ENCODE assay signal across 2 cellular contexts in the genomic region with DNA sequence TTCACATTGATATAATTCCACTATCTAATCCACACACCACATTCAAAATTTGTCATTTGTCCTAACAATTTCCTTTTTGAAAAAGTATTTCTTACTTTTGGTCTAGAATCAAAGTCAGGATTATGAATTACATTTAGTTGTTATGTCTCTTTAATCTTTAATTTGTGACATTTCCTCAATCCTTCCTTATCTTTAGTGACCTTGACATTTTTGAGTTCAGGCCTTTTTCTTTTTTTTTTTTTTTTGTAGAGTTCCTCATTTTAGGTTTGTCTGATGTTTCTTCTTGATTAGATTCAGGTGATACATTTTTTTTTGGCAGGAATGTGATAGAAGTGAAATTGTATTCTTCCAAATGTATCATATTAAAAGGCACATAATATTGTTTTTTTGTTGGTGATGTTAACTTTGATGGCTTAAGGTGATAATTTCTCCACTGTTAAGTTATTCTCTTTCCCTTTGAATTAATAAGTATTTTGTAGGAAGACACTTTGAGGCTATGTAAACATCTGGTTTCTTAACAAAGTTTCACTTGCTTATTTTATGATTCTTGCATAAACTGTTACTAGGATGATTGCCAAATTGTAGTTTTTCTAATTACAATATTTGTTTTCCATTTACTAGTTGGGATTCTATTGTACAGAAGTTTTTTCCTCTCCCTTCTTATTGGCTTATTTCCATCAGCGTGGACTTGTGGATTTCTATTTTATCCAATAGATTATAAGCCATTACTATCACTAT.
TF ChIP-seq lines count a peak whose summit lies in the region.

No MANE protein-coding gene starts in this region.

TF ChIP-seq in SK-N-SH, 30 proteins besides CTCF, POLR2A, EP300 and RAD21 (continued from another document):
- no peak for TF ChIP-seq RFX5 (IDR thresholded peaks at IDR 0.05; ENCODE audit: low read length)
- TF ChIP-seq MEF2A (IDR thresholded peaks at IDR 0.05; ENCODE audit: borderline replicate concordance, low read depth) = no peak
- TF ChIP-seq CHD2 (IDR thresholded peaks at IDR 0.05; ENCODE audit: low read length, partially characterized antibody) = no peak
- no peak for TF ChIP-seq SMC3 (IDR thresholded peaks at IDR 0.05; ENCODE audit: low read depth, low read length)
- no peak for TF ChIP-seq FOXM1 (IDR thresholded peaks at IDR 0.05; ENCODE audit: low read depth)
- no peak for TF ChIP-seq ELF1 (IDR thresholded peaks at IDR 0.05)
- no peak for TF ChIP-seq POLR2AphosphoS5 (IDR thresholded peaks at IDR 0.05; ENCODE audit: low read depth, low read length)
- TF ChIP-seq, protein P1, sequence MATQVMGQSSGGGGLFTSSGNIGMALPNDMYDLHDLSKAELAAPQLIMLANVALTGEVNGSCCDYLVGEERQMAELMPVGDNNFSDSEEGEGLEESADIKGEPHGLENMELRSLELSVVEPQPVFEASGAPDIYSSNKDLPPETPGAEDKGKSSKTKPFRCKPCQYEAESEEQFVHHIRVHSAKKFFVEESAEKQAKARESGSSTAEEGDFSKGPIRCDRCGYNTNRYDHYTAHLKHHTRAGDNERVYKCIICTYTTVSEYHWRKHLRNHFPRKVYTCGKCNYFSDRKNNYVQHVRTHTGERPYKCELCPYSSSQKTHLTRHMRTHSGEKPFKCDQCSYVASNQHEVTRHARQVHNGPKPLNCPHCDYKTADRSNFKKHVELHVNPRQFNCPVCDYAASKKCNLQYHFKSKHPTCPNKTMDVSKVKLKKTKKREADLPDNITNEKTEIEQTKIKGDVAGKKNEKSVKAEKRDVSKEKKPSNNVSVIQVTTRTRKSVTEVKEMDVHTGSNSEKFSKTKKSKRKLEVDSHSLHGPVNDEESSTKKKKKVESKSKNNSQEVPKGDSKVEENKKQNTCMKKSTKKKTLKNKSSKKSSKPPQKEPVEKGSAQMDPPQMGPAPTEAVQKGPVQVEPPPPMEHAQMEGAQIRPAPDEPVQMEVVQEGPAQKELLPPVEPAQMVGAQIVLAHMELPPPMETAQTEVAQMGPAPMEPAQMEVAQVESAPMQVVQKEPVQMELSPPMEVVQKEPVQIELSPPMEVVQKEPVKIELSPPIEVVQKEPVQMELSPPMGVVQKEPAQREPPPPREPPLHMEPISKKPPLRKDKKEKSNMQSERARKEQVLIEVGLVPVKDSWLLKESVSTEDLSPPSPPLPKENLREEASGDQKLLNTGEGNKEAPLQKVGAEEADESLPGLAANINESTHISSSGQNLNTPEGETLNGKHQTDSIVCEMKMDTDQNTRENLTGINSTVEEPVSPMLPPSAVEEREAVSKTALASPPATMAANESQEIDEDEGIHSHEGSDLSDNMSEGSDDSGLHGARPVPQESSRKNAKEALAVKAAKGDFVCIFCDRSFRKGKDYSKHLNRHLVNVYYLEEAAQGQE (IDR thresholded peaks at IDR 0.05; ENCODE audit: low read depth, low read length) = no peak
- TF ChIP-seq, protein P2, sequence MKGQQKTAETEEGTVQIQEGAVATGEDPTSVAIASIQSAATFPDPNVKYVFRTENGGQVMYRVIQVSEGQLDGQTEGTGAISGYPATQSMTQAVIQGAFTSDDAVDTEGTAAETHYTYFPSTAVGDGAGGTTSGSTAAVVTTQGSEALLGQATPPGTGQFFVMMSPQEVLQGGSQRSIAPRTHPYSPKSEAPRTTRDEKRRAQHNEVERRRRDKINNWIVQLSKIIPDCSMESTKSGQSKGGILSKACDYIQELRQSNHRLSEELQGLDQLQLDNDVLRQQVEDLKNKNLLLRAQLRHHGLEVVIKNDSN (IDR thresholded peaks at IDR 0.05; ENCODE audit: borderline replicate concordance, low read depth) = no peak
- TF ChIP-seq, protein P3, sequence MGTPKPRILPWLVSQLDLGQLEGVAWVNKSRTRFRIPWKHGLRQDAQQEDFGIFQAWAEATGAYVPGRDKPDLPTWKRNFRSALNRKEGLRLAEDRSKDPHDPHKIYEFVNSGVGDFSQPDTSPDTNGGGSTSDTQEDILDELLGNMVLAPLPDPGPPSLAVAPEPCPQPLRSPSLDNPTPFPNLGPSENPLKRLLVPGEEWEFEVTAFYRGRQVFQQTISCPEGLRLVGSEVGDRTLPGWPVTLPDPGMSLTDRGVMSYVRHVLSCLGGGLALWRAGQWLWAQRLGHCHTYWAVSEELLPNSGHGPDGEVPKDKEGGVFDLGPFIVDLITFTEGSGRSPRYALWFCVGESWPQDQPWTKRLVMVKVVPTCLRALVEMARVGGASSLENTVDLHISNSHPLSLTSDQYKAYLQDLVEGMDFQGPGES (IDR thresholded peaks at IDR 0.05; ENCODE audit: low read depth, low read length) = no peak
- TF ChIP-seq TEAD4 (IDR thresholded peaks at IDR 0.05; ENCODE audit: borderline replicate concordance, insufficient read depth) = no peak
- no peak for TF ChIP-seq RXRA (IDR thresholded peaks at IDR 0.05; ENCODE audit: borderline replicate concordance, low read depth)
- TF ChIP-seq, protein P4, sequence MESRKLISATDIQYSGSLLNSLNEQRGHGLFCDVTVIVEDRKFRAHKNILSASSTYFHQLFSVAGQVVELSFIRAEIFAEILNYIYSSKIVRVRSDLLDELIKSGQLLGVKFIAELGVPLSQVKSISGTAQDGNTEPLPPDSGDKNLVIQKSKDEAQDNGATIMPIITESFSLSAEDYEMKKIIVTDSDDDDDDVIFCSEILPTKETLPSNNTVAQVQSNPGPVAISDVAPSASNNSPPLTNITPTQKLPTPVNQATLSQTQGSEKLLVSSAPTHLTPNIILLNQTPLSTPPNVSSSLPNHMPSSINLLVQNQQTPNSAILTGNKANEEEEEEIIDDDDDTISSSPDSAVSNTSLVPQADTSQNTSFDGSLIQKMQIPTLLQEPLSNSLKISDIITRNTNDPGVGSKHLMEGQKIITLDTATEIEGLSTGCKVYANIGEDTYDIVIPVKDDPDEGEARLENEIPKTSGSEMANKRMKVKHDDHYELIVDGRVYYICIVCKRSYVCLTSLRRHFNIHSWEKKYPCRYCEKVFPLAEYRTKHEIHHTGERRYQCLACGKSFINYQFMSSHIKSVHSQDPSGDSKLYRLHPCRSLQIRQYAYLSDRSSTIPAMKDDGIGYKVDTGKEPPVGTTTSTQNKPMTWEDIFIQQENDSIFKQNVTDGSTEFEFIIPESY (IDR thresholded peaks at IDR 0.05; ENCODE audit: borderline replicate concordance, low read depth) = no peak
- TF ChIP-seq JUND (IDR thresholded peaks at IDR 0.05) = no peak
TF ChIP-seq in SK-N-SH: peak in this region for 0.

TF ChIP-seq in SK-N-SH treated with all-trans-retinoic acid at 6 μM for 48 hours, 23 proteins besides CTCF, POLR2A, EP300 and RAD21 (continued from another document):
- TF ChIP-seq, protein P5, sequence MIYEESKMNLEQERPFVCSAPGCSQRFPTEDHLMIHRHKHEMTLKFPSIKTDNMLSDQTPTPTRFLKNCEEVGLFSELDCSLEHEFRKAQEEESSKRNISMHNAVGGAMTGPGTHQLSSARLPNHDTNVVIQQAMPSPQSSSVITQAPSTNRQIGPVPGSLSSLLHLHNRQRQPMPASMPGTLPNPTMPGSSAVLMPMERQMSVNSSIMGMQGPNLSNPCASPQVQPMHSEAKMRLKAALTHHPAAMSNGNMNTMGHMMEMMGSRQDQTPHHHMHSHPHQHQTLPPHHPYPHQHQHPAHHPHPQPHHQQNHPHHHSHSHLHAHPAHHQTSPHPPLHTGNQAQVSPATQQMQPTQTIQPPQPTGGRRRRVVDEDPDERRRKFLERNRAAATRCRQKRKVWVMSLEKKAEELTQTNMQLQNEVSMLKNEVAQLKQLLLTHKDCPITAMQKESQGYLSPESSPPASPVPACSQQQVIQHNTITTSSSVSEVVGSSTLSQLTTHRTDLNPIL (CRISPR knock-in tag; IDR thresholded peaks at IDR 0.05; ENCODE audit: low read depth) = no peak
